In genomic region chr5:103228056-103228455, GRCh38 we compare ENCODE assay signal across 23 cellular contexts.
"Had no signal": no experiment of that assay in that cellular context is flagged by ENCODE, and none has a peak within 500 bp of the region (broad histone marks: within the 10 kb centered on the region; RNA-seq: fewer than 3 reads in every experiment).

No MANE protein-coding gene starts in this region.

- H3K36me3 ChIP-seq: esophagus squamous epithelium, gastroesophageal sphincter, right lobe of liver, spleen, tibial artery, upper lobe of right lung, vagina had no signal

- ATAC-seq: gastroesophageal sphincter; left lobe of liver; psoas muscle; right lobe of liver; stimulated activated memory B cell treated with anti-CD40 and anti-IgM and Interleukin-4, amounts not matched to agents 10 μg/mL and 1 μg/mL and 100 μg/mL, for 72 hours; upper lobe of right lung had no signal

- H3K27ac ChIP-seq: esophagus squamous epithelium, gastroesophageal sphincter, parathyroid adenoma, psoas muscle, right lobe of liver, spleen, tibial artery, upper lobe of right lung, vagina had no signal

- H3K36me3 Mint-ChIP-seq: naive B cell; stimulated activated memory B cell treated with anti-CD40 and anti-IgM and Interleukin-4, amounts not matched to agents 10 μg/mL and 1 μg/mL and 100 μg/mL, for 72 hours had no signal

- DNase-seq: dermis blood vessel endothelial cell; esophagus squamous epithelium; glutamatergic neuron; islet precursor cell; mesendoderm; naive B cell; occipital lobe; psoas muscle; retina; right lobe of liver; spleen; stimulated activated CD4-positive, alpha-beta T cell treated with anti-CD3 and anti-CD28 coated beads, Interleukin-15, amount 100 ng/mL, for 24 hours; stimulated activated CD4-positive, alpha-beta T cell treated with anti-CD3 and anti-CD28 coated beads, Interleukin-1b, Interleukin-23, amount 100 ng/mL, for 48 hours; stimulated activated CD4-positive, alpha-beta T cell treated with anti-CD3 and anti-CD28 coated beads, Interleukin-4, amount 100 ng/mL, for 24 hours; tibial artery; upper lobe of right lung had no signal

- H3K27me3 ChIP-seq: gastroesophageal sphincter, right lobe of liver, tibial artery, upper lobe of right lung, vagina had no signal

- H3K27ac Mint-ChIP-seq: naive B cell; nephron; stimulated activated memory B cell treated with anti-CD40 and anti-IgM and Interleukin-4, amounts not matched to agents 10 μg/mL and 1 μg/mL and 100 μg/mL, for 72 hours; stimulated activated naive CD8-positive, alpha-beta T cell treated with anti-CD3 and anti-CD28 coated beads, Interleukin-15, Interleukin-2, amounts not matched to agents 100 ng/mL and 50 ng/mL, for 24 hours had no signal

- H3K9me3 Mint-ChIP-seq: stimulated activated memory B cell treated with anti-CD40 and anti-IgM and Interleukin-4, amounts not matched to agents 10 μg/mL and 1 μg/mL and 100 μg/mL, for 72 hours; stimulated activated naive CD8-positive, alpha-beta T cell treated with anti-CD3 and anti-CD28 coated beads, Interleukin-15, Interleukin-2, amounts not matched to agents 100 ng/mL and 50 ng/mL, for 24 hours had no signal

- H3K4me3 ChIP-seq: esophagus squamous epithelium, gastroesophageal sphincter, psoas muscle, right lobe of liver, spleen, tibial artery, upper lobe of right lung, vagina had no signal

- H3K9ac ChIP-seq: parathyroid adenoma had no signal

- H3K4me1 ChIP-seq: esophagus squamous epithelium, gastroesophageal sphincter, parathyroid adenoma, psoas muscle, tibial artery, upper lobe of right lung, vagina had no signal

- H3K9me3 ChIP-seq: esophagus squamous epithelium, gastroesophageal sphincter, psoas muscle, right lobe of liver, spleen, tibial artery, upper lobe of right lung, vagina had no signal
